Comparison of ENCODE assay signal across 33 cellular contexts in the genomic region with DNA sequence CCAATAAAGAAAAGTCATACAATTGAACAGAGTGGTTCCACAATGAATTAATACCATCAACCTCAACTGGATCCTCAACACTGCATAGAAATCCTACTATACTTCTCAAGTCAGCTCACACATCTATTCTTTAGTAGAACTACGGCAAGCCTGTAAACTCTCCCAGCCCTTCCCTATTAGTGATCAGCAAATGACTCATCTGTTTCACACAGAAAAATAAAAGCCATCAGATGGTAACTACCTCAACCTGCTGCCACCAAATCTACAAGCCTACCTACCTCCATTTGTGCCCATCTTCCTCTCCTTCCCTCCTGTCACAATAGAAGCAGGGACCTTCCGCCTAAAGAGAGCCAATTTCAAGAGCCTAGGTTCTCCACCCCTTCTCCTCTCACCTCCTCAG.
DNase-seq lines count a peak whose midpoint lies in the region; ATAC-seq and TF ChIP-seq lines count a peak whose summit lies in the region.
"Had no signal": no experiment of that assay in that cellular context is flagged by ENCODE, and none has a peak within 500 bp of the region (broad histone marks: within the 10 kb centered on the region; RNA-seq: fewer than 3 reads in every experiment).

No MANE protein-coding gene starts in this region.

- H3K9ac ChIP-seq in GM23248: no peak overlapping the region

- H3K27me3 ChIP-seq in GM23248 (replicated peaks; ENCODE audit: insufficient read depth) (no peaks in the 10 kb centered on the region), sigmoid colon (no peaks in the 10 kb centered on the region), psoas muscle (ENCODE audit: insufficient read depth in 3 of 3, low read length in 2 of 3) (no peaks in the 10 kb centered on the region)
- H3K27me3 ChIP-seq: MG63, neutrophil, Peyer's patch, SJCRH30, tibial nerve had no signal

- H3K9me3 ChIP-seq in GM23248 (ENCODE audit: low read depth) (no peaks in the 10 kb centered on the region), sigmoid colon (no peaks in the 10 kb centered on the region), psoas muscle (no peaks in the 10 kb centered on the region)
- H3K9me3 ChIP-seq: MG63, neutrophil, Peyer's patch, prostate gland, SJCRH30, tibial nerve had no signal

- no peak overlapping the region for H2AFZ ChIP-seq in GM23248

- peaks cover 3% of the 10 kb centered on the region; the same call in 1 of the 2 replicates for H4K20me1 ChIP-seq in GM23248 (ENCODE audit: insufficient read depth)

- no peak overlapping the region for H3K27ac ChIP-seq in GM23248
- no peak overlapping the region for H3K27ac ChIP-seq in RWPE1
- no peak overlapping the region for H3K27ac ChIP-seq in sigmoid colon
- no peak overlapping the region for H3K27ac ChIP-seq in psoas muscle
- H3K27ac ChIP-seq: C4-2B, coronary artery, epithelial cell of prostate, neutrophil, Peyer's patch, prostate gland, SJCRH30, tibial nerve had no signal

- CTCF ChIA-PET in RWPE1 (lab: Yijun Ruan, JAX): no interaction called here

- POLR2A ChIA-PET in RWPE1 (lab: Yijun Ruan, JAX; ENCODE audit: low non-redundant PET): no interaction called here

- WGBS in GM23248 (ENCODE audit: low coverage in 1 of 2, low lambda C conversion rate in 2 of 2, missing lambda C conversion rate in 2 of 2), 2 experiments: 46 to 52% methylated on average over 2 of the region's 2 CpGs
- 87% methylated on average over 2 of the region's 2 CpGs for WGBS in sigmoid colon, 2 donors
- 94 to 98% (median 95%) methylated on average over 2 of the region's 2 CpGs for WGBS in psoas muscle, 3 donors

- no peaks in the 10 kb centered on the region for H3K9me2 ChIP-seq in GM23248 (ENCODE audit: insufficient read depth)

- H3K79me2 ChIP-seq in GM23248 (ENCODE audit: insufficient read depth): no peaks in the 10 kb centered on the region

- H3K4me2 ChIP-seq in GM23248 (ENCODE audit: unreplicated experiment): no peak overlapping the region

- no peak for TF ChIP-seq EP300 in sigmoid colon (IDR thresholded peaks at IDR 0.05)

- no peak for TF ChIP-seq CTCF in RWPE1 (conservative IDR thresholded peaks at IDR 0.05; ENCODE audit: low read depth)
- TF ChIP-seq CTCF in fibroblast of the aortic adventitia (IDR thresholded peaks at IDR 0.05; ENCODE audit: insufficient read depth, low read length): no peak
- no peak for TF ChIP-seq CTCF in sigmoid colon (IDR thresholded peaks at IDR 0.05)
- TF ChIP-seq CTCF in psoas muscle (IDR thresholded peaks at IDR 0.05): no peak

- H3K36me3 ChIP-seq in GM23248 (ENCODE audit: low read depth): no peaks in the 10 kb centered on the region
- peaks cover 0 to 8% (median 0%) of the 10 kb centered on the region in 4 donors for H3K36me3 ChIP-seq in sigmoid colon
- peaks cover 0 to 12% of the 10 kb centered on the region in 2 donors for H3K36me3 ChIP-seq in psoas muscle (ENCODE audit: insufficient read depth in 1 of 2, low read depth in 1 of 2)
- H3K36me3 ChIP-seq: MG63, neutrophil, Peyer's patch, prostate gland had no signal

- H3K4me1 ChIP-seq in GM23248 (ENCODE audit: insufficient read depth) (peaks cover 5% of the 10 kb centered on the region; the same call in 1 of the 2 replicates), sigmoid colon (peaks cover 0 to 6% (median 4%) of the 10 kb centered on the region in 4 donors), psoas muscle (peaks cover 10% of the 10 kb centered on the region)
- H3K4me1 ChIP-seq: prostate gland, SJCRH30 had no signal

- peak; percentile 20 for DNase-seq in AG20443 (ENCODE audit: low spot score)
- DNase-seq in GM23248: peak; percentile 60
- DNase-seq in RWPE1 (ENCODE audit: low spot score): peak; percentile 30
- peak; percentile 3 for DNase-seq in fibroblast of the aortic adventitia (ENCODE audit: low read depth)
- DNase-seq in NCI-H128 (lab: John Stamatoyannopoulos, UW; ENCODE audit: unreplicated experiment): no peak
- DNase-seq in sigmoid colon: no peak
- no peak for DNase-seq in psoas muscle
- no peak for DNase-seq in HT-29 (ENCODE audit: low spot score)
- DNase-seq: activated CD4-positive, alpha-beta T cell treated with anti-CD3 and anti-CD28 coated beads, Interleukin-2, amount 10 ng/mL, durations not matched to agents 7 days and 5 days; activated effector memory CD4-positive, alpha-beta T cell treated with anti-CD3 and anti-CD28 coated beads, Interleukin-2, amount 50 U/mL, for 16 hours; anterior cingulate cortex; COR-L47; DMS79; effector CD8-positive, alpha-beta T cell; head of caudate nucleus; kidney; MG63; naive B cell; NCI-H1417; NCI-H2029; NCI-H526 treated with DMSO at 0.1 percent for 48 hours; Peyer's patch; SJCRH30; stimulated activated CD4-positive, alpha-beta T cell treated with anti-CD3 and anti-CD28 coated beads, Interleukin-15, amount 100 ng/mL, for 24 hours had no signal

- H3K4me3 ChIP-seq in GM23248 (no peak overlapping the region), fibroblast of the aortic adventitia (ENCODE audit: low read depth, low read length) (no peak overlapping the region), sigmoid colon (no peak overlapping the region), psoas muscle (no peak overlapping the region)
- H3K4me3 ChIP-seq: coronary artery, K562, MG63, Peyer's patch, prostate gland, SJCRH30, tibial nerve had no signal

- ATAC-seq in psoas muscle: no peak
- ATAC-seq: stimulated activated effector memory CD8-positive, alpha-beta T cell treated with anti-CD3 and anti-CD28 coated beads, Interleukin-12 subunit alpha, Interleukin-12 subunit beta, amount 100 ng/mL, for 72 hours; WTC11 had no signal

- no peak for TF ChIP-seq POLR2A in sigmoid colon (IDR thresholded peaks at IDR 0.05)

- intact Hi-C loops in sigmoid colon (cut with DNase I): no loop called here
- intact Hi-C loops in psoas muscle (cut with DNase I): no loop called here

- in situ Hi-C loops in GM23248 (cut with MboI): no loop called here

- peaks cover 8% of the 10 kb centered on the region for H3F3A ChIP-seq in GM23248 (ENCODE audit: insufficient read depth)

Comparison
In these comparisons a context has a peak if more than half of its experiments do, and no peak if none do; other contexts are left out.
1. DNase-seq: peak in AG20443 (single experiment), GM23248 (single experiment), RWPE1 (single experiment) and fibroblast of the aortic adventitia (single experiment); none in NCI-H128 (single experiment), sigmoid colon (single experiment), psoas muscle (0 of 2) and HT-29 (single experiment).